ENCODE assay signal across 8 cellular contexts in the genomic region with DNA sequence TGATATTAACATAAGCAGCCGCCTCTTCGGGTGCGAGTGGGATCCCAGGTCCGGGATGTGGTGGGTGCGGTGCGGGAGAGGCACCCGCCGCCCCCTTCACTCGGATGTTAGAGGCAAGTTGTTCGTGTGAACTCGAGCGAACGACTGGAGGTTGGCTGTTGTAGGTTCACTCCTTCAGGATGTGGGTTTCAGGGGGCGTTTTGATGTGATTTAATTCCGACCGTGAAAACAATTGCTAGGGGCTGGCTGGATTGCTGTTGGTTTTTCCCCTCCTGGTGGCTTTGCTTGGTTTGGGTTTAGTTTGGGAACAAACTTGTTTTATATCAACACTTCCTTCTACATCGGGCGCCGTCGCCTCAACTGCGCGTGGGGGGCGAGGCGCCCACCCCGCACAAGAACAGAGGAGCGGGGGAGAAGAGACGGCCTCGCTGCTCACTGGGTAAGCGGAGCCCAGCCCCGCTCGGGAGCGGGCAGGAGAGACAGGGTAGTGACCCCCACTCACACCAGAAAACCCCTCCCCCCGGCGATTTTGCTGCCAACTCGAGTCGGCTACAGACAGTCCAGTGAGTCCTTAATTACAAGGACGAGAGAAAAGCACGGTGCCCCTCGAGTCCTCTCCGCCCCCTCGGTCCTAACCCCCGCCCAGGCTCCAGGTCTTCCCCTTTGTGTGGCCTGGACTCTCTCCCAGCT. TPM values are rescaled to one million over a fixed set of nuclear protein-coding genes. Genes with fewer than 3 reads are reported as not detected.
DNase-seq lines count a peak whose midpoint lies in the region; ATAC-seq and TF ChIP-seq lines count a peak whose summit lies in the region.

No MANE protein-coding gene starts in this region.

- CTCF ChIA-PET in OCI-LY7 (lab: Charles Lee; ENCODE audit: unreplicated experiment) = interaction anchor here (1.5 kb wide), 1 partner anchor 141 kb away, joined by 3 read pairs; no protein-coding TSS in a partner anchor

- peak overlapping the region; percentile 78 for H3K4me2 ChIP-seq in OCI-LY7 (ENCODE audit: low read length)

- DNase-seq in OCI-LY7 (ENCODE audit: low spot score) = no peak
- peak; percentile 83 for DNase-seq in activated effector memory CD4-positive, alpha-beta T cell treated with anti-CD3 and anti-CD28 coated beads, Interleukin-2, amount 50 U/mL, for 16 hours
- no peak for DNase-seq in lower lobe of right lung
- DNase-seq in stomach = no peak
- no peak for DNase-seq in body of pancreas
- DNase-seq in AML-193 (lab: John Stamatoyannopoulos, UW) = no peak

- WGBS in stomach, 5 donors = 3 to 10% (median 6%) methylated on average over 26 to 42 of the region's 42 CpGs
- WGBS in body of pancreas, 2 donors = 5% methylated on average over 33 to 42 of the region's 42 CpGs

- BruUV-seq in OCI-LY7 (replicated peaks; lab: Mats Ljungman, UMichigan) = no TSS peak

- TF ChIP-seq CTCF in OCI-LY7 (conservative IDR thresholded peaks at IDR 0.05; ENCODE audit: low read length) (no peak), lower lobe of right lung (IDR thresholded peaks at IDR 0.05) (no peak), stomach (IDR thresholded peaks at IDR 0.05) (no peak), body of pancreas (IDR thresholded peaks at IDR 0.05) (no peak)

- no peak for ATAC-seq in lower lobe of right lung
- ATAC-seq in GM21619 (IDR thresholded peaks at IDR 0.05; ENCODE audit: unreplicated experiment) = no peak
- ATAC-seq in body of pancreas = no peak
- no peak for ATAC-seq in HG02938 (IDR thresholded peaks at IDR 0.05; ENCODE audit: unreplicated experiment)

- no peak overlapping the region for H2AFZ ChIP-seq in OCI-LY7 (ENCODE audit: low read length)

- intact Hi-C loops in OCI-LY7 (cut with micrococcal nuclease; ENCODE audit: unreplicated experiment) (loop anchor here (10.0 kb wide), 1 partner anchor 203 kb away; no protein-coding TSS in a partner anchor), lower lobe of right lung (cut with DNase I) (no loop called here), stomach (cut with DNase I; ENCODE audit: low total_unique reads) (no loop called here), body of pancreas (cut with DNase I) (no loop called here)

- H4K20me1 ChIP-seq in OCI-LY7 (ENCODE audit: insufficient read depth, low read length) = no peaks in the 10 kb centered on the region

- H3K36me3 ChIP-seq in OCI-LY7 (ENCODE audit: insufficient read depth, low read length) (peaks cover 1% of the 10 kb centered on the region; the same call in 1 of the 2 replicates), lower lobe of right lung (no peaks in the 10 kb centered on the region), stomach (no peaks in the 10 kb centered on the region), body of pancreas (replicated peaks in 1 of 2; ENCODE audit: insufficient read depth in 1 of 2, low read depth in 2 of 2) (no peaks in the 10 kb centered on the region)

- no peak for TF ChIP-seq POLR2A in stomach (IDR thresholded peaks at IDR 0.05)
- no peak for TF ChIP-seq POLR2A in body of pancreas (IDR thresholded peaks at IDR 0.05)

- no peak overlapping the region for H3K27ac ChIP-seq in OCI-LY7 (ENCODE audit: low read depth, low read length, poor library complexity, severe bottlenecking)
- H3K27ac ChIP-seq in lower lobe of right lung = no peak overlapping the region
- H3K27ac ChIP-seq in stomach = no peak overlapping the region
- H3K27ac ChIP-seq in body of pancreas = no peak overlapping the region

- H3K4me3 ChIP-seq in OCI-LY7 (ENCODE audit: low read depth, low read length, poor library complexity, severe bottlenecking) (peak overlapping the region; percentile 67), lower lobe of right lung (peak overlapping the region; percentile 67), stomach (peak overlapping the region; percentile 49 to 71 (median 56)), body of pancreas (no peak overlapping the region)

- peaks cover 15% of the 10 kb centered on the region for H3K79me2 ChIP-seq in OCI-LY7 (ENCODE audit: insufficient read depth, low read depth, low read length)

- H3K4me1 ChIP-seq in OCI-LY7 (ENCODE audit: insufficient read depth, low read length, poor library complexity, severe bottlenecking) (peaks cover 49% of the 10 kb centered on the region), lower lobe of right lung (peaks cover 43% of the 10 kb centered on the region), stomach (peaks cover 36 to 56% (median 51%) of the 10 kb centered on the region in 4 donors), body of pancreas (peaks cover 41% of the 10 kb centered on the region)

- no peaks in the 10 kb centered on the region for H3K9me2 ChIP-seq in OCI-LY7 (ENCODE audit: insufficient read depth, low read length)

- no peak for TF ChIP-seq EP300 in stomach (IDR thresholded peaks at IDR 0.05)

- H3K9me3 ChIP-seq in OCI-LY7 (ENCODE audit: low read length) = no peaks in the 10 kb centered on the region
- no peaks in the 10 kb centered on the region for H3K9me3 ChIP-seq in lower lobe of right lung
- no peaks in the 10 kb centered on the region for H3K9me3 ChIP-seq in stomach
- H3K9me3 ChIP-seq in body of pancreas = no peaks in the 10 kb centered on the region

- H3K27me3 ChIP-seq in lower lobe of right lung (ENCODE audit: low read depth) = peaks cover 63% of the 10 kb centered on the region
- peaks cover 23 to 100% (median 73%) of the 10 kb centered on the region in 3 donors for H3K27me3 ChIP-seq in stomach
- peaks cover 0 to 41% of the 10 kb centered on the region in 2 donors for H3K27me3 ChIP-seq in body of pancreas

- POLR2A ChIA-PET in OCI-LY7 (lab: Charles Lee) = interaction anchor here (0.7 to 1.9 kb wide), 4 partner anchors 8 to 32 kb away, joined by 3 to 6 read pairs (median 4); no protein-coding TSS in a partner anchor

RNA-seq across cellular contexts. Expression of gene LEF1, which starts 3.0 kb away (rescaled TPM):
- total RNA-seq in OCI-LY7 (2014; rRNA removed; shearing (Covaris generic)) = 173 and 207 TPM in 2 replicates
- total RNA-seq in OCI-LY7 (2022) (223 and 306 TPM in 2 replicates), lower lobe of right lung (4.3 TPM), stomach (10 to 100 TPM in 1 of 5 donors, 1 to 10 TPM in 2, not detected in 2; 2.3 to 11.0 (median 6.2) TPM), body of pancreas (1 to 10 TPM; 1.6 to 5.6 TPM)
- polyA plus RNA-seq in stomach = 1 to 10 TPM in 2 of 3 donors, under 1 TPM in 1; 0.81 to 3.8 (median 1.4) TPM

Comparison
In these comparisons a context has a peak if more than half of its experiments do, and no peak if none do; other contexts are left out.
1. H3K4me3 ChIP-seq: peak in OCI-LY7 (single experiment), lower lobe of right lung (single experiment) and stomach (4 of 4); none in body of pancreas (0 of 2).
2. RNA of gene LEF1, which starts 3.0 kb away (total RNA-seq): 173 to 306 TPM in OCI-LY7; 1.6 to 5.6 TPM in body of pancreas, 4.3 TPM in lower lobe of right lung (single experiment) and 2.3 to 11.0 TPM in stomach; every median in the first group is over 10 times any median in the second.